17 cellular contexts compared by ENCODE assay signal in genomic region chr16:68273459-68273858, GRCh38. TPM values are rescaled to one million over a fixed set of nuclear protein-coding genes. Genes with fewer than 3 reads are reported as not detected.
DNase-seq lines count a peak whose midpoint lies in the region; ATAC-seq and TF ChIP-seq lines count a peak whose summit lies in the region.
"Had no signal": no experiment of that assay in that cellular context is flagged by ENCODE, and none has a peak within 500 bp of the region (broad histone marks: within the 10 kb centered on the region; RNA-seq: fewer than 3 reads in every experiment).

No MANE protein-coding gene starts in this region.

- H3K36me3 Mint-ChIP-seq in activated B cell treated with CpG ODN at 0.5 μM for 24 hours (ENCODE audit: low read depth) (peaks cover 52% of the 10 kb centered on the region), immature natural killer cell (peaks cover 0 to 8% (median 5%) of the 10 kb centered on the region in 3 donors)

- no peak for DNase-seq in left ventricle myocardium inferior
- no peak for DNase-seq in cardiac septum (ENCODE audit: low spot score)
- no peak for DNase-seq in activated B cell treated with CpG ODN at 0.5 μM for 24 hours
- DNase-seq in immature natural killer cell, result no peak
- no peak for DNase-seq in upper lobe of right lung
- DNase-seq in trophoblast cell, result no peak
- DNase-seq in hepatic stellate cell (ENCODE audit: low spot score), result no peak
- no peak for DNase-seq in NCI-H1417 (lab: John Stamatoyannopoulos, UW)
- DNase-seq: amygdala; cortex of kidney; EL; HFFc6; NCI-H187; stimulated activated CD4-positive, alpha-beta T cell treated with anti-CD3 and anti-CD28 coated beads, Interleukin-12 subunit alpha, Interleukin-12 subunit beta, amount 100 ng/mL, for 4 hours had no signal

- H2AFZ ChIP-seq in trophoblast cell (ENCODE audit: insufficient read depth, low read length, poor library complexity), result no peak overlapping the region

- H3K27ac ChIP-seq in left ventricle myocardium inferior (replicated peaks), result peak overlapping the region; percentile 99
- peak overlapping the region; percentile 30 for H3K27ac ChIP-seq in upper lobe of right lung
- H3K27ac ChIP-seq in trophoblast cell (ENCODE audit: low read depth, low read length), result no peak overlapping the region
- H3K27ac ChIP-seq: HL-60, pancreas had no signal

- intact Hi-C loops in left ventricle myocardium inferior (cut with micrococcal nuclease), result no loop called here
- intact Hi-C loops in cardiac septum (cut with DNase I), result no loop called here
- intact Hi-C loops in activated B cell treated with CpG ODN at 0.5 μM for 24 hours (cut with micrococcal nuclease), result no loop called here
- intact Hi-C loops in upper lobe of right lung (cut with DNase I), result no loop called here

- no peak for TF ChIP-seq CTCF in left ventricle myocardium inferior (IDR thresholded peaks at IDR 0.05; ENCODE audit: borderline replicate concordance)
- TF ChIP-seq CTCF in activated B cell treated with CpG ODN at 0.5 μM for 24 hours (IDR thresholded peaks at IDR 0.05), result no peak
- no peak for TF ChIP-seq CTCF in upper lobe of right lung (IDR thresholded peaks at IDR 0.05)

- H2BK120ac ChIP-seq in trophoblast cell (ENCODE audit: insufficient read depth, low read length, poor library complexity), result no peak overlapping the region

- no peak overlapping the region for H3K4ac ChIP-seq in trophoblast cell (ENCODE audit: low read depth, low read length)

- H3K18ac ChIP-seq in trophoblast cell (ENCODE audit: low read length), result no peak overlapping the region

- no peak overlapping the region for H2AK5ac ChIP-seq in trophoblast cell (ENCODE audit: low read length)

- no peak overlapping the region for H4K12ac ChIP-seq in trophoblast cell (ENCODE audit: low read depth, low read length)

- H3K27ac Mint-ChIP-seq in activated B cell treated with CpG ODN at 0.5 μM for 24 hours (peak overlapping the region; percentile 69), immature natural killer cell (peak overlapping the region; percentile 50 to 88 (median 87))
- H3K27ac Mint-ChIP-seq: HFFc6 had no signal

- ATAC-seq in activated B cell treated with CpG ODN at 0.5 μM for 24 hours (ENCODE audit: low read depth) (no peak), upper lobe of right lung (no peak)

- no CpG with 5 or more reads among the region's 5 CpGs for WGBS in trophoblast cell (ENCODE audit: extremely low coverage, insufficient coverage, insufficient read length)

- H3K9me3 ChIP-seq in left ventricle myocardium inferior (replicated peaks) (no peaks in the 10 kb centered on the region), upper lobe of right lung (no peaks in the 10 kb centered on the region), trophoblast cell (ENCODE audit: insufficient read depth, low read depth, low read length) (no peaks in the 10 kb centered on the region)
- H3K9me3 ChIP-seq: pancreas had no signal

- no peak overlapping the region for H3K4me2 ChIP-seq in trophoblast cell (ENCODE audit: low read length)

- H3K27me3 Mint-ChIP-seq in activated B cell treated with CpG ODN at 0.5 μM for 24 hours, result no peaks in the 10 kb centered on the region
- no peaks in the 10 kb centered on the region for H3K27me3 Mint-ChIP-seq in immature natural killer cell (ENCODE audit: low read depth in 3 of 3)

- H3K79me2 ChIP-seq in trophoblast cell (ENCODE audit: control insufficient read depth, insufficient read depth, low read length, poor library complexity), result peaks cover 5% of the 10 kb centered on the region

- H3K14ac ChIP-seq in trophoblast cell (ENCODE audit: low read length), result no peak overlapping the region

- no peak overlapping the region for H4K91ac ChIP-seq in trophoblast cell (ENCODE audit: low read depth, low read length)

- peak overlapping the region; percentile 46 for H3K4me3 Mint-ChIP-seq in activated B cell treated with CpG ODN at 0.5 μM for 24 hours
- peak overlapping the region in 1 of 5 donors; percentile 27 for H3K4me3 Mint-ChIP-seq in immature natural killer cell
- H3K4me3 Mint-ChIP-seq: HFFc6 had no signal

- CTCF ChIA-PET in activated B cell treated with CpG ODN at 0.5 μM for 24 hours (lab: Charles Lee), result interaction anchor here (1.7 to 2.6 kb wide), 3 partner anchors 9 to 12 kb away, joined by 7 to 13 read pairs (median 7); partner anchors contain the start of gene SLC7A6

- no peak overlapping the region for H3K23ac ChIP-seq in trophoblast cell (ENCODE audit: low read length)

- H3K9me3 Mint-ChIP-seq in activated B cell treated with CpG ODN at 0.5 μM for 24 hours (no peaks in the 10 kb centered on the region), immature natural killer cell (no peaks in the 10 kb centered on the region)
- H3K9me3 Mint-ChIP-seq: HFFc6 had no signal

- H3K27me3 ChIP-seq in left ventricle myocardium inferior (ENCODE audit: low read depth), result no peaks in the 10 kb centered on the region
- H3K27me3 ChIP-seq in upper lobe of right lung, result no peaks in the 10 kb centered on the region
- H3K27me3 ChIP-seq in trophoblast cell (ENCODE audit: insufficient read depth, low read length), result no peaks in the 10 kb centered on the region
- H3K27me3 ChIP-seq: pancreas had no signal

- H4K8ac ChIP-seq in trophoblast cell (ENCODE audit: low read depth, low read length), result no peak overlapping the region

- POLR2A ChIA-PET in activated B cell treated with CpG ODN at 0.5 μM for 24 hours (lab: Charles Lee), result interaction anchor here (0.6 to 2.8 kb wide), 3 partner anchors 10 to 126 kb away, joined by 3 to 13 read pairs (median 8); partner anchors contain the start of genes PRMT7 and SLC7A6OS

- H3K4me1 Mint-ChIP-seq in activated B cell treated with CpG ODN at 0.5 μM for 24 hours (peaks cover 58% of the 10 kb centered on the region), immature natural killer cell (peaks cover 48 to 70% of the 10 kb centered on the region in 2 donors)

- no peak overlapping the region for H3K9ac ChIP-seq in trophoblast cell (ENCODE audit: low read length)

- no peak overlapping the region for H2BK5ac ChIP-seq in trophoblast cell (ENCODE audit: low read depth, low read length, poor library complexity)

- H3K4me3 ChIP-seq in left ventricle myocardium inferior (no peak overlapping the region), upper lobe of right lung (no peak overlapping the region), trophoblast cell (ENCODE audit: low read depth, low read length) (no peak overlapping the region)
- H3K4me3 ChIP-seq: pancreas had no signal

- H3K36me3 ChIP-seq in left ventricle myocardium inferior (peaks cover 42% of the 10 kb centered on the region), upper lobe of right lung (peaks cover 22% of the 10 kb centered on the region), trophoblast cell (ENCODE audit: control insufficient read depth in 1 of 2, insufficient read depth in 2 of 2, low read length in 2 of 2) (peaks cover 18 to 28% of the 10 kb centered on the region in 2 experiments)
- H3K36me3 ChIP-seq: pancreas had no signal

- H3K4me1 ChIP-seq in left ventricle myocardium inferior, result peaks cover 95% of the 10 kb centered on the region
- H3K4me1 ChIP-seq in upper lobe of right lung, result peaks cover 34% of the 10 kb centered on the region
- H3K4me1 ChIP-seq in trophoblast cell (ENCODE audit: control insufficient read depth in 1 of 2, insufficient read depth in 2 of 2, low read length in 2 of 2), result peaks cover 2 to 4% of the 10 kb centered on the region in 2 experiments

- no peak overlapping the region for H2BK12ac ChIP-seq in trophoblast cell (ENCODE audit: low read length)

- H3K79me1 ChIP-seq in trophoblast cell (ENCODE audit: low read length), result peaks cover 5% of the 10 kb centered on the region

RNA-seq across cellular contexts. Expression of gene SLC7A6, which starts 9.1 kb away (rescaled TPM):
- 44.2 TPM for total RNA-seq in left ventricle myocardium inferior
- total RNA-seq in cardiac septum, result 42.4 TPM
- total RNA-seq in activated B cell treated with CpG ODN at 0.5 μM for 24 hours, result 52.5 and 54.1 TPM in 2 replicates
- polyA plus RNA-seq in immature natural killer cell, result 10 to 100 TPM in 1 of 3 donors, 1 to 10 TPM in 2; 1.9 to 12.8 (median 6.0) TPM
- total RNA-seq in upper lobe of right lung, result 61.9 TPM
- 65.1 and 75.5 TPM in 2 replicates for polyA plus RNA-seq in trophoblast cell (2013)

RNA-seq across cellular contexts. Expression of gene PLA2G15, which starts 28.3 kb away (rescaled TPM):
- total RNA-seq in left ventricle myocardium inferior, result 35.5 TPM
- total RNA-seq in cardiac septum, result 46.7 TPM
- total RNA-seq in activated B cell treated with CpG ODN at 0.5 μM for 24 hours, result 5.7 and 8.6 TPM in 2 replicates
- polyA plus RNA-seq in immature natural killer cell, result 10 to 100 TPM in 1 of 3 donors, 1 to 10 TPM in 2; 4.8 to 10.7 (median 9.0) TPM
- total RNA-seq in upper lobe of right lung, result 30.4 TPM
- 22.1 and 24.6 TPM in 2 replicates for polyA plus RNA-seq in trophoblast cell (2013)

RNA-seq across cellular contexts. Expression of gene SLC7A6OS, which starts 37.3 kb away (rescaled TPM):
- total RNA-seq in left ventricle myocardium inferior, result 13.6 TPM
- total RNA-seq in cardiac septum, result 14.5 TPM
- total RNA-seq in activated B cell treated with CpG ODN at 0.5 μM for 24 hours, result 34.8 and 42.0 TPM in 2 replicates
- polyA plus RNA-seq in immature natural killer cell, result 10 to 100 TPM; 22.7 to 31.2 (median 24.4) TPM
- 18.8 TPM for total RNA-seq in upper lobe of right lung
- 8.8 and 9.9 TPM in 2 replicates for polyA plus RNA-seq in trophoblast cell (2013)

RNA-seq across cellular contexts. Expression of gene PRMT7, which starts 37.4 kb away (rescaled TPM):
- total RNA-seq in left ventricle myocardium inferior (25.6 TPM), cardiac septum (24.2 TPM), activated B cell treated with CpG ODN at 0.5 μM for 24 hours (41.8 and 50.3 TPM in 2 replicates), upper lobe of right lung (30.0 TPM)
- polyA plus RNA-seq in immature natural killer cell, result 10 to 100 TPM; 30.8 to 51.8 (median 44.2) TPM
- polyA plus RNA-seq in trophoblast cell (2013), result 32.7 and 33.3 TPM in 2 replicates

RNA-seq across cellular contexts. Expression of gene ESRP2, which starts 37.5 kb away (rescaled TPM):
- 0.14 TPM for total RNA-seq in left ventricle myocardium inferior
- not detected for total RNA-seq in cardiac septum
- total RNA-seq in activated B cell treated with CpG ODN at 0.5 μM for 24 hours, result 0.10 and 0.40 TPM in 2 replicates
- polyA plus RNA-seq in immature natural killer cell, result under 1 TPM in 1 of 3 donors, not detected in 2; 0.45 TPM
- 61.0 TPM for total RNA-seq in upper lobe of right lung
- polyA plus RNA-seq in trophoblast cell (2013), result 30.4 and 31.7 TPM in 2 replicates
- total RNA-seq: temporal lobe had no signal
